15 cellular contexts compared by ENCODE assay signal in the genomic region with DNA sequence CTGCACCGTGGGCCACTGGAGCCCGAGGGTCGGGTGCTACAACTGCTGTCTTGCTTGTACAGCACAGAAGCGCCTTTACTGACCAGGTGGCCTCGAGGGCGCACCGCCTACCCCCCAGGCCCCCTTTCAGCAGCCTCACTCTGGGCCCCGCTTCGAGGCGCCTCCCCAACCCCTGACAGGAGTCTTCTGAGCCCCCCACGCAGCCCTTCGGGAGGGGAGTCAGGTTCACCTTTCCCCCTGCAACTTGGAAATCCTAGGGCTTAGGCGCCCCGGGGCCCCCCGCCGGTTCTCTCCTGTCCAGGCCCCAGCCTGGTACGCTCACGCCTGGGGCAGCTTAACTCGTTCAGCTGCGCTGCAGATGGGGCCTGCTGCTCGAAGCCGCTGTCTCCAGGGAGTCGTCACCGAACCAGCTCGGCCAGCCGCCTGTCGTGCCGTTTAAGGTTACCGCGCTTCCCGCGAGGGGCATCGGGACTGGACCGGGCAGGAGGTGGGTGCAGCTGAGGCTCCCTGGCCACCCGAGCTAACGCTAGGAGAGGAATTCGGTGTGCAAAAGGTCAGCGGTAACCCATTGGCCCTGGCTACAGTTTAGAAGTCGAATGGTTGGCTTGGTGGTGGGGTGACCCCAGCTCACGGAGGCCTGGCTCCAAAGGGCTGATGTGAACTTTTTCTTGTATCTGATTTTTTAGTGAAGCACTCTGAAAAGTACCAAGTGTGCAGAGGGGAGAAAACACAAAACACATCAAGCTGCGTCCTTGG. TPM values are rescaled to one million over a fixed set of nuclear protein-coding genes. Genes with fewer than 3 reads are reported as not detected.
A peak's percentile ranks its signal among the peaks of the same experiment; 100 is the strongest.
DNase-seq lines count a peak whose midpoint lies in the region; ATAC-seq and TF ChIP-seq lines count a peak whose summit lies in the region.
"Had no signal": no experiment of that assay in that cellular context is flagged by ENCODE, and none has a peak within 500 bp of the region (broad histone marks: within the 10 kb centered on the region; RNA-seq: fewer than 3 reads in every experiment).

No MANE protein-coding gene starts in this region.

- peak overlapping the region; percentile 49 for H2BK15ac ChIP-seq in neuronal stem cell (ENCODE audit: low read length)

- H3K79me2 ChIP-seq in Loucy (ENCODE audit: insufficient read depth, low read length) (peaks cover 35% of the 10 kb centered on the region), hepatocyte (no peaks in the 10 kb centered on the region)

- ATAC-seq in GM18907 (IDR thresholded peaks at IDR 0.05; ENCODE audit: unreplicated experiment) (no peak), GM19452 (IDR thresholded peaks at IDR 0.05; ENCODE audit: unreplicated experiment) (no peak)

- H3K36me3 ChIP-seq in Loucy (ENCODE audit: insufficient read depth, low read length) (no peaks in the 10 kb centered on the region), hepatocyte (replicated peaks; ENCODE audit: insufficient read depth, low read depth) (no peaks in the 10 kb centered on the region), neuronal stem cell (replicated peaks in 1 of 2; ENCODE audit: control insufficient read depth in 2 of 2, insufficient read depth in 2 of 2, low read length in 2 of 2) (no peaks in the 10 kb centered on the region)
- H3K36me3 ChIP-seq: spleen, transverse colon had no signal

- H2BK5ac ChIP-seq in neuronal stem cell (ENCODE audit: low read length) = no peak overlapping the region

- no peak overlapping the region for H3K23ac ChIP-seq in neuronal stem cell (ENCODE audit: low read depth, low read length, poor library complexity)

- TF ChIP-seq CTCF in Loucy (conservative IDR thresholded peaks at IDR 0.05; ENCODE audit: low read length) (no peak), hepatocyte (IDR thresholded peaks at IDR 0.05; ENCODE audit: poor library complexity) (no peak)

- H3K27ac ChIP-seq in hepatocyte (no peak overlapping the region), neuronal stem cell (replicated peaks; ENCODE audit: low read length) (no peak overlapping the region)

- H3K4me3 ChIP-seq in Loucy (ENCODE audit: low read length, poor library complexity, severe bottlenecking) (no peak overlapping the region), hepatocyte (no peak overlapping the region), neuronal stem cell (ENCODE audit: low read length in 2 of 2) (no peak overlapping the region)

- no peak overlapping the region for H3K9ac ChIP-seq in Loucy (ENCODE audit: low read depth, low read length, poor library complexity, severe bottlenecking)
- H3K9ac ChIP-seq in neuronal stem cell (ENCODE audit: low read depth, low read length, poor library complexity) = no peak overlapping the region

- H3K14ac ChIP-seq in neuronal stem cell (ENCODE audit: low read length) = peak overlapping the region; percentile 21

- DNase-seq in DMS53 (lab: John Stamatoyannopoulos, UW) = peak; percentile 19
- DNase-seq in DMS53 treated with DMSO at 0.1 percent for 48 hours (lab: John Stamatoyannopoulos, UW; ENCODE audit: unreplicated experiment) = no peak
- no peak for DNase-seq in hepatocyte (ENCODE audit: low spot score)
- DNase-seq in neuronal stem cell (ENCODE audit: low spot score) = no peak
- DNase-seq in activated CD4-positive, alpha-beta T cell treated with anti-CD3 and anti-CD28 coated beads for 1 hour = no peak
- DNase-seq: 8988T; activated naive CD8-positive, alpha-beta T cell treated with anti-CD3 and anti-CD28 coated beads for 36 hours; DMS79; GOT3; NCI-H1694; spleen; transverse colon had no signal

- H3K27me3 ChIP-seq in Loucy (ENCODE audit: insufficient read depth, low read length, poor library complexity, severe bottlenecking) (no peaks in the 10 kb centered on the region), hepatocyte (peaks cover 47% of the 10 kb centered on the region), neuronal stem cell (ENCODE audit: control insufficient read depth in 3 of 3, insufficient read depth in 3 of 3, low read depth in 1 of 3, low read length in 3 of 3) (peaks cover 0 to 17% (median 0%) of the 10 kb centered on the region in 3 experiments)
- H3K27me3 ChIP-seq: transverse colon had no signal

- H2BK120ac ChIP-seq in neuronal stem cell (ENCODE audit: low read depth, low read length) = no peak overlapping the region

- H3K79me1 ChIP-seq in neuronal stem cell (ENCODE audit: low read depth, low read length) = peaks cover 5% of the 10 kb centered on the region

- H3K9me3 ChIP-seq in Loucy (ENCODE audit: insufficient read depth, low read depth, low read length) (no peaks in the 10 kb centered on the region), hepatocyte (ENCODE audit: low read depth) (no peaks in the 10 kb centered on the region), neuronal stem cell (replicated peaks in 1 of 2; ENCODE audit: control insufficient read depth in 2 of 2, insufficient read depth in 1 of 2, low read depth in 1 of 2, low read length in 2 of 2) (no peaks in the 10 kb centered on the region)
- H3K9me3 ChIP-seq: spleen, transverse colon had no signal

- no peaks in the 10 kb centered on the region for H3K9me2 ChIP-seq in Loucy (replicated peaks; ENCODE audit: low read depth, low read length)
- H3K9me2 ChIP-seq in hepatocyte (replicated peaks; ENCODE audit: insufficient read depth) = no peaks in the 10 kb centered on the region

- no peak overlapping the region for H4K91ac ChIP-seq in neuronal stem cell (ENCODE audit: low read depth, low read length, poor library complexity)

- H3K4me1 ChIP-seq in Loucy (ENCODE audit: insufficient read depth, low read length, poor library complexity, severe bottlenecking) = peaks cover 13% of the 10 kb centered on the region
- peaks cover 52% of the 10 kb centered on the region for H3K4me1 ChIP-seq in hepatocyte (ENCODE audit: insufficient read depth)
- H3K4me1 ChIP-seq in neuronal stem cell (ENCODE audit: control insufficient read depth in 2 of 2, insufficient read depth in 1 of 2, low read depth in 1 of 2, low read length in 2 of 2) = peaks cover 13 to 14% of the 10 kb centered on the region in 2 donors

- H3K4me2 ChIP-seq in Loucy (ENCODE audit: low read depth, low read length, poor library complexity, severe bottlenecking) (peak overlapping the region; percentile 61), hepatocyte (peak overlapping the region; percentile 97), neuronal stem cell (ENCODE audit: insufficient read depth, low read length, poor library complexity, severe bottlenecking) (peak overlapping the region; percentile 40)

- H3K18ac ChIP-seq in neuronal stem cell (ENCODE audit: low read length) = peak overlapping the region; percentile 89

- H2AFZ ChIP-seq in Loucy (ENCODE audit: low read length) (no peak overlapping the region), hepatocyte (no peak overlapping the region), neuronal stem cell (ENCODE audit: low read length) (peak overlapping the region; percentile 78)

- no peak overlapping the region for H4K8ac ChIP-seq in neuronal stem cell (ENCODE audit: low read depth, low read length)

- 63% methylated on average over 30 of the region's 41 CpGs for WGBS in hepatocyte (ENCODE audit: low lambda C conversion rate, missing lambda C conversion rate)
- no CpG with 5 or more reads among the region's 41 CpGs for WGBS in neuronal stem cell (ENCODE audit: extremely low coverage in 2 of 2, insufficient read length in 2 of 2, insufficient replicate concordance in 1 of 2), 2 donors

- no peak overlapping the region for H2AK5ac ChIP-seq in neuronal stem cell (ENCODE audit: low read depth, low read length)

- H3F3A ChIP-seq in Loucy (ENCODE audit: low read depth) = peaks cover 7% of the 10 kb centered on the region; the same call in 1 of the 2 replicates

- no peak overlapping the region for H3K4ac ChIP-seq in neuronal stem cell (ENCODE audit: low read length)

- H4K20me1 ChIP-seq in Loucy (ENCODE audit: insufficient read depth, low read length, poor library complexity, severe bottlenecking) (peaks cover 2% of the 10 kb centered on the region), hepatocyte (ENCODE audit: insufficient read depth, poor library complexity, severe bottlenecking) (no peaks in the 10 kb centered on the region)

- H2BK12ac ChIP-seq in neuronal stem cell (ENCODE audit: low read length) = peak overlapping the region; percentile 22

RNA-seq across cellular contexts. Expression of gene BCOR, which starts 58.9 kb away (rescaled TPM):
- 22.7 and 22.9 TPM in 2 replicates for total RNA-seq in hepatocyte
- 13.6 and 15.3 TPM in 2 replicates for polyA plus RNA-seq in hepatocyte
- 5.4 TPM for polyA plus RNA-seq in neuronal stem cell (2013, experiment 1 of 2)
- 5.2 TPM for polyA plus RNA-seq in neuronal stem cell (2013, experiment 2 of 2)

Comparison
In these comparisons a context has a peak if more than half of its experiments do, and no peak if none do; other contexts are left out.
1. H3K4me2 ChIP-seq: peak in every context shown above with its lines; median percentile 97 in hepatocyte; 61 in Loucy; 40 in neuronal stem cell.